1 cellular context compared by ENCODE assay signal in the genomic region with DNA sequence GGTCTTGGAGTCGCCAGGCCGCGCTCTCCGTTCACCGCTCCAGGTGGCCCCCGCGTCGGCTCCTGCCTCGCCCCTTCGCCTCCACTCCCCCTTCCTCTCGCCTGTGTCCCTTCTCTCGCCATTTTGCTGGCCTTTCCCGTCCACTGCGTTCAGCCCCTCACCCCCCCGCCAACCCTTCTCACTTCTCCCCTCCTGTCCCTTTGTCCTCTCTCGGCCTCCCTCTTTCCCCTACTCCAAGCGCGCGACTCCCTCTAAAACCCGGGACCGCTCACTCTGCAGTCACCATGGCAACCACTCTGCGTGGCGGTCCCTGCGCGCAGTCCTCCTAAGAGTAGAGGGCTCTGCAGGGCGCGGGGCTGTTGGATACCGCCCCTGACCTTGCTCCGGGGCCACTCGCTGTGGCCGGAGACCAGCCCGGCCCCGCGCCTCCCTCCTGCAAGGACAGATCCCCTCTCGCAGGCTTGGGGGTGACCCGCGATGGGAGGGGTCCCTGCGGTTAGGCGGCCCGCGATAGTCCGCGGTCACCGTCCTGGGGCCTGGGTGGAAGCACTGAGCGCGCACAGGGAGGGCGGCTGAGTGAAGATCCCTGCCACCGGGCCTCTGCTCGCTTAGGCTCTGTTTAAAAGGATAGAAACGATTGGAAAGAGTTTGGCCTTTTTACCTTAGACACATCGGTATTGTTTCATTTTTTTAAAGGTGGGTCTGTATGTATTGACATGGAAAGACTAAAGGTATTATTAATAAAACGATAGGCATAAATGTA.
TF ChIP-seq lines count a peak whose summit lies in the region.

No MANE protein-coding gene starts in this region.

TF ChIP-seq in WTC11, 78 proteins besides CTCF, POLR2A, EP300 and RAD21 (continued from another document):
- TF ChIP-seq HMGXB4 (CRISPR knock-in tag; IDR thresholded peaks at IDR 0.05) (peak; percentile 11; the same call in 1 of the 2 replicates), TP53 (CRISPR knock-in tag; IDR thresholded peaks at IDR 0.05) (0 out of 2 replicates have a peak, but pooled peaks have one; percentile 17), SOX15 (CRISPR knock-in tag; IDR thresholded peaks at IDR 0.05) (no peak), ZBTB43 (CRISPR knock-in tag; IDR thresholded peaks at IDR 0.05) (peak; percentile 44; the same call in 1 of the 2 replicates)
TF ChIP-seq in WTC11: peak in this region for 5.
